Comparison of ENCODE assay signal across 10 cellular contexts in the genomic region with DNA sequence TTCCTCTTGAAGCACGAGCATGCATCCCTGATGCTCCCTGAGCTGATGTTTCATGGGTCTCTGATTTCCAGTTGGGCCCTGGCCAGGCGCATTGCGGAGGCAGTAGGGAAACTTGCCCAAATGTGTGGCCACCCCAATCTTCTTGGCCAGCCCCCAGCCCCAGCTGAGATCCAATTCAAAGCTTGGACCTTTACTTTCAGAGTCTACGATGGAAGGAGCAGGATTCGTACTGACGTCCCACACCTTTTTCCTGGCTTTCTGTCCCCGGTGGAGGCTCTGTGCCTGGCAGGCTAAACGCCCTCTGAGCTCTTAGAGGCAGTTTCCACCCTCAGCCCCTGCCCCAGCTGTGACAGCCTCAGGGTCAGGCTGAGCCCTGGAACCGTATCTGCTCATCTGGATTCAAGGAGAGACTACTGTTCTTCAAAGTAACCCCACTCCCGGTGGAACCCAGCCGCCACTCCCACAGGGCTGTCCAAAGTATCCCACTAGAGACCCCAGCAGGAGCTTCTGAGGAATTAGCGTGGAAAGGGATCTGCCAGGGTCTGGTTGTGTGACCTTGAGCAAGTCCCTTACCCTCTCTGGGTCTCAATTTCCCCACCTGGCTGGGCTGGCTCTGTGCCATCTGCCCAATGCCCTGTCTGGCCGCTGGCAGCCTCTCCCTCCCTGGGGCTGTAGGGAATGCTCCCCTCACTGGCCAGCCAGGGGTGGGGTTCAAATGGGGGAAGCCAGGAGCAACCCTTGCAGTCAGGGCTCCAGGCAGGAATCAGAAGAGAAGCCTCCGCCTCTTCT. TPM values are rescaled to one million over a fixed set of nuclear protein-coding genes. Genes with fewer than 3 reads are reported as not detected.
DNase-seq lines count a peak whose midpoint lies in the region; ATAC-seq and TF ChIP-seq lines count a peak whose summit lies in the region.
"Had no signal": no experiment of that assay in that cellular context is flagged by ENCODE, and none has a peak within 500 bp of the region (broad histone marks: within the 10 kb centered on the region; RNA-seq: fewer than 3 reads in every experiment).

No MANE protein-coding gene starts in this region.

- POLR2A ChIA-PET in PC-9 (lab: Charles Lee; ENCODE audit: unreplicated experiment), result interaction anchor here (0.6 kb wide), 1 partner anchor 650 kb away, joined by 4 read pairs; no protein-coding TSS in a partner anchor

- H3K4me1 ChIP-seq in PC-9 (replicated peaks; ENCODE audit: insufficient read depth), result peaks cover 19% of the 10 kb centered on the region
- H3K4me1 ChIP-seq in gastroesophageal sphincter, result peaks cover 0 to 65% (median 19%) of the 10 kb centered on the region in 3 donors
- peaks cover 21% of the 10 kb centered on the region for H3K4me1 ChIP-seq in rectal smooth muscle tissue (ENCODE audit: control insufficient read depth, insufficient read depth, low read length)

- H3K9me3 ChIP-seq in PC-9 (ENCODE audit: insufficient read depth, low read depth), result peaks cover 8% of the 10 kb centered on the region
- H3K9me3 ChIP-seq in gastroesophageal sphincter, result peaks cover 0 to 8% (median 0%) of the 10 kb centered on the region in 3 donors
- H3K9me3 ChIP-seq: SJCRH30 had no signal

- intact Hi-C loops in PC-9 (cut with micrococcal nuclease; ENCODE audit: unreplicated experiment), result loop anchor here (2.0 to 10.0 kb wide), 5 partner anchors 43 to 849 kb away; no protein-coding TSS in a partner anchor

- 44 to 45% methylated on average over 3 to 6 of the region's 14 CpGs for WGBS in gastroesophageal sphincter (ENCODE audit: low coverage in 1 of 2), 2 donors

- ATAC-seq in gastroesophageal sphincter (peak; percentile 13), HG02798 (IDR thresholded peaks at IDR 0.05; ENCODE audit: poor library complexity, unreplicated experiment) (no peak)

- TF ChIP-seq EP300 in gastroesophageal sphincter (IDR thresholded peaks at IDR 0.05), result no peak

- H3K9ac ChIP-seq in rectal smooth muscle tissue (ENCODE audit: low read length), result no peak overlapping the region

- in situ Hi-C loops in GM13977 (cut with MboI; ENCODE audit: low pct_unique_long_range_greater_than_20kb, low sequenced_read_pairs, unreplicated experiment), result loop anchor here (5.0 to 25.0 kb wide), 2 partner anchors 527 to 652 kb away; no protein-coding TSS in a partner anchor

- H3K79me2 ChIP-seq in PC-9 (ENCODE audit: low read depth), result peaks cover 7% of the 10 kb centered on the region; the same call in 1 of the 2 replicates

- no peak overlapping the region for H2AFZ ChIP-seq in PC-9

- H3F3A ChIP-seq in PC-9 (ENCODE audit: insufficient read depth, low read depth), result peaks cover 16% of the 10 kb centered on the region

- CTCF ChIA-PET in PC-9 (lab: Charles Lee), result interaction anchor here (0.7 to 1.3 kb wide), 3 partner anchors 151 to 648 kb away, joined by 3 to 18 read pairs (median 16); no protein-coding TSS in a partner anchor

- H3K4me3 ChIP-seq in PC-9, result no peak overlapping the region
- no peak overlapping the region for H3K4me3 ChIP-seq in gastroesophageal sphincter
- H3K4me3 ChIP-seq in rectal smooth muscle tissue (ENCODE audit: low read length), result no peak overlapping the region
- H3K4me3 ChIP-seq: cardiac muscle cell, SJCRH30 had no signal

- TF ChIP-seq CTCF in PC-9 (conservative IDR thresholded peaks at IDR 0.05), result peak; percentile 22; the same call in 1 of the 2 replicates
- TF ChIP-seq CTCF in gastroesophageal sphincter (IDR thresholded peaks at IDR 0.05), result no peak
- no peak for TF ChIP-seq CTCF in GM13977 (IDR thresholded peaks at IDR 0.05; ENCODE audit: extremely low read depth, insufficient read depth, missing control alignments)

- BruUV-seq in PC-9 (replicated peaks; lab: Mats Ljungman, UMichigan), result no TSS peak

- H4K20me1 ChIP-seq in PC-9 (ENCODE audit: insufficient read depth), result no peaks in the 10 kb centered on the region

- H3K36me3 ChIP-seq in PC-9 (ENCODE audit: low read depth) (peaks cover 10% of the 10 kb centered on the region), gastroesophageal sphincter (no peaks in the 10 kb centered on the region), rectal smooth muscle tissue (ENCODE audit: control insufficient read depth, insufficient read depth, low read length) (no peaks in the 10 kb centered on the region)
- H3K36me3 ChIP-seq: cardiac muscle cell, SJCRH30 had no signal

- H3K27me3 ChIP-seq in PC-9 (ENCODE audit: insufficient read depth, low read depth) (no peaks in the 10 kb centered on the region), gastroesophageal sphincter (peaks cover 4% of the 10 kb centered on the region), rectal smooth muscle tissue (ENCODE audit: control insufficient read depth, insufficient read depth, low read length) (peaks cover 3% of the 10 kb centered on the region)
- H3K27me3 ChIP-seq: cardiac muscle cell had no signal

- no peaks in the 10 kb centered on the region for H3K9me2 ChIP-seq in PC-9 (ENCODE audit: insufficient read depth)

- H3K27ac ChIP-seq in PC-9 (no peak overlapping the region), gastroesophageal sphincter (peak overlapping the region in 3 of 4 donors; percentile 77 to 84 (median 78)), rectal smooth muscle tissue (ENCODE audit: low read depth, low read length) (peak overlapping the region; percentile 81)
- H3K27ac ChIP-seq: cardiac muscle cell, SJCRH30 had no signal

- DNase-seq in Daoy (ENCODE audit: low read depth) (peak; percentile 44), PC-9 (peak in 1 of 2 experiments; percentile 34), NOMO-1 (lab: John Stamatoyannopoulos, UW; ENCODE audit: unreplicated experiment in 2 of 2) (no peak), GM13977 (ENCODE audit: low spot score) (no peak)
- DNase-seq in activated CD4-positive, alpha-beta T cell treated with anti-CD3 and anti-CD28 coated beads for 4 hours, result no peak
- DNase-seq: SJCRH30 had no signal

- no peak overlapping the region for H3K4me2 ChIP-seq in PC-9

- no peak for TF ChIP-seq POLR2A in gastroesophageal sphincter (IDR thresholded peaks at IDR 0.05)

RNA-seq across cellular contexts. Expression of a gene that starts 37.3 kb away (rescaled TPM):
- not detected in 2 replicates for total RNA-seq in Daoy (2014; rRNA removed; shearing (Covaris generic))
- total RNA-seq in PC-9 (2021), result not detected in 2 replicates
- total RNA-seq in gastroesophageal sphincter, result not detected
- total RNA-seq: SJCRH30 had no signal

RNA-seq across cellular contexts. Expression of a gene that starts 55.7 kb away (rescaled TPM):
- total RNA-seq in Daoy (2014; rRNA removed; shearing (Covaris generic)), result 2.0 and 2.9 TPM in 2 replicates
- total RNA-seq in PC-9 (2021) (0.08 TPM in 1 of 2 replicates, not detected in the other), gastroesophageal sphincter (under 1 TPM in 3 of 4 donors, not detected in 1; 0.42 to 0.67 (median 0.49) TPM)
